20 cellular contexts compared by ENCODE assay signal in the genomic region with DNA sequence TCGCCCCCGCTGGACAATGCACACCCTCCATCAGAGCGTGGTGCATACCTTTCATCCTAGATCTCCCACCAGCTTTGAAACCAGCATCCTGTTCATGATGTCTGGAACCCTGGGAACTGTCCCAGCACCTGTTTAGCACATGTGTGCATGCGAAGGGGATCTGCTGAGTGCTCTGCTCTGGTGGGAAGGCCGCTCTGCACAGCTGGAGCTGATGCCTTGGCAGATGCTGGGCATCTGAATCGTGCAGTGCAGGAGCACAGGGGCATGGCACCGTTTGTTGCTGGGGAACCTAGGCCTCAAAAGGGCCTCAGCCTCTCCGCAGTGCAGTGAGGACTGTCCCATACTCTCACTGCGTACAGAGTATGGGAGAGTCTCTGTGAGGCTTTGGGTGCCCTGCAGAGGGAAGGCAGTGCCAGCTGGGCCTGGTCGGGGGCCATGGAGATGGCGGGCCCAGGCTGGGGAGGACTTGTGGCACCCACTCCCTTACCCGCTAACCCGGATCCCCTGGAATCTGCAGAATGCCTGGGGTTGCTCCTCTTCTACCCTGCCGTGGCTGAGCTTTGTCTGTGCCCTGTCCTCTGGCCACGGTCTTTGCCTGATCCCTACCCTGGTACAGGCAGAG.
DNase-seq lines count a peak whose midpoint lies in the region; ATAC-seq and TF ChIP-seq lines count a peak whose summit lies in the region.
"Had no signal": no experiment of that assay in that cellular context is flagged by ENCODE, and none has a peak within 500 bp of the region (broad histone marks: within the 10 kb centered on the region; RNA-seq: fewer than 3 reads in every experiment).

No MANE protein-coding gene starts in this region.

- H3K4me1 Mint-ChIP-seq in Caco-2 (ENCODE audit: low read depth, unreplicated experiment) = peaks cover 6% of the 10 kb centered on the region
- H3K4me1 Mint-ChIP-seq in glutamatergic neuron (ENCODE audit: low read depth, unreplicated experiment) = peaks cover 14% of the 10 kb centered on the region
- peaks cover 2% of the 10 kb centered on the region for H3K4me1 Mint-ChIP-seq in activated naive CD8-positive, alpha-beta T cell treated with anti-CD3 and anti-CD28 coated beads for 36 hours

- H3K27me3 Mint-ChIP-seq in Caco-2 (ENCODE audit: insufficient read depth, unreplicated experiment) = no peaks in the 10 kb centered on the region
- peaks cover 11% of the 10 kb centered on the region for H3K27me3 Mint-ChIP-seq in glutamatergic neuron (ENCODE audit: unreplicated experiment)
- H3K27me3 Mint-ChIP-seq in activated naive CD8-positive, alpha-beta T cell treated with anti-CD3 and anti-CD28 coated beads for 36 hours = peaks cover 4% of the 10 kb centered on the region

- no peaks in the 10 kb centered on the region for H3K79me2 ChIP-seq in SK-N-SH (ENCODE audit: insufficient read depth)

- H3K27ac Mint-ChIP-seq in Caco-2 (ENCODE audit: unreplicated experiment) = no peak overlapping the region
- no peak overlapping the region for H3K27ac Mint-ChIP-seq in glutamatergic neuron (ENCODE audit: unreplicated experiment)
- H3K27ac Mint-ChIP-seq in activated naive CD8-positive, alpha-beta T cell treated with anti-CD3 and anti-CD28 coated beads for 36 hours = no peak overlapping the region
- H3K27ac Mint-ChIP-seq: CD4-positive, alpha-beta T cell; H9; IgD-negative memory B cell had no signal

- TF ChIP-seq CTCF in Caco-2 (IDR thresholded peaks at IDR 0.05; ENCODE audit: insufficient read depth in 1 of 2, low read depth in 1 of 2, low read length in 1 of 2, severe bottlenecking in 1 of 2, unreplicated experiment in 1 of 2) (no peak), SK-N-SH (IDR thresholded peaks at IDR 0.05) (no peak), glutamatergic neuron (IDR thresholded peaks at IDR 0.05; ENCODE audit: partially characterized antibody, unreplicated experiment) (no peak), sigmoid colon (IDR thresholded peaks at IDR 0.05) (no peak), mucosa of descending colon (IDR thresholded peaks at IDR 0.05) (no peak)

- H3K9me2 ChIP-seq in SK-N-SH = no peaks in the 10 kb centered on the region

- H3K4me1 ChIP-seq in Caco-2 (peaks cover 19% of the 10 kb centered on the region), SK-N-SH (ENCODE audit: control insufficient read depth in 1 of 2, insufficient read depth in 2 of 2, low read depth in 1 of 2, low read length in 1 of 2) (peaks cover 10 to 35% of the 10 kb centered on the region in 2 experiments; a peak in 2 of 4 replicates), sigmoid colon (no peaks in the 10 kb centered on the region), mucosa of descending colon (ENCODE audit: low read depth) (peaks cover 5% of the 10 kb centered on the region)

- TF ChIP-seq EP300 in SK-N-SH (IDR thresholded peaks at IDR 0.05; ENCODE audit: borderline replicate concordance in 1 of 2, low read depth in 1 of 2, low read length in 1 of 2) (no peak), sigmoid colon (IDR thresholded peaks at IDR 0.05) (no peak)

- no peak for ATAC-seq in mucosa of descending colon

- H3K4me3 Mint-ChIP-seq in Caco-2 (ENCODE audit: unreplicated experiment) (peak overlapping the region; percentile 27), glutamatergic neuron (ENCODE audit: unreplicated experiment) (no peak overlapping the region)
- no peak overlapping the region for H3K4me3 Mint-ChIP-seq in activated naive CD8-positive, alpha-beta T cell treated with anti-CD3 and anti-CD28 coated beads for 36 hours
- H3K4me3 Mint-ChIP-seq: CD4-positive, alpha-beta T cell; H9; IgD-negative memory B cell had no signal

- WGBS in SK-N-SH (ENCODE audit: low lambda C conversion rate) = 88% methylated on average over 10 of the region's 15 CpGs
- 87 to 92% methylated on average over 15 of the region's 15 CpGs for WGBS in sigmoid colon, 2 donors

- H3K9me3 Mint-ChIP-seq in Caco-2 (ENCODE audit: unreplicated experiment) = no peaks in the 10 kb centered on the region
- peaks cover 3% of the 10 kb centered on the region for H3K9me3 Mint-ChIP-seq in glutamatergic neuron (ENCODE audit: unreplicated experiment)
- no peaks in the 10 kb centered on the region for H3K9me3 Mint-ChIP-seq in activated naive CD8-positive, alpha-beta T cell treated with anti-CD3 and anti-CD28 coated beads for 36 hours
- H3K9me3 Mint-ChIP-seq: CD4-positive, alpha-beta T cell had no signal

- no peaks in the 10 kb centered on the region for H3K27me3 ChIP-seq in Caco-2 (replicated peaks; ENCODE audit: control insufficient read depth, insufficient read depth, low read length)
- H3K27me3 ChIP-seq in SK-N-SH (ENCODE audit: insufficient read depth) = no peaks in the 10 kb centered on the region
- no peaks in the 10 kb centered on the region for H3K27me3 ChIP-seq in sigmoid colon

- H3K36me3 Mint-ChIP-seq in Caco-2 (ENCODE audit: insufficient read depth, unreplicated experiment) (peaks cover 5% of the 10 kb centered on the region), glutamatergic neuron (ENCODE audit: unreplicated experiment) (peaks cover 9% of the 10 kb centered on the region)
- H3K36me3 Mint-ChIP-seq in activated naive CD8-positive, alpha-beta T cell treated with anti-CD3 and anti-CD28 coated beads for 36 hours = no peaks in the 10 kb centered on the region
- H3K36me3 Mint-ChIP-seq: IgD-negative memory B cell had no signal

- POLR2A ChIA-PET in Caco-2 (lab: Charles Lee) (interaction anchor here (0.5 to 0.6 kb wide), 2 partner anchors 73 to 704 kb away, joined by 3 to 8 read pairs; a partner anchor contains a TSS), SK-N-SH (lab: Yijun Ruan, JAX) (no interaction called here)

- H3F3A ChIP-seq in SK-N-SH (replicated peaks; ENCODE audit: insufficient read depth) = no peaks in the 10 kb centered on the region

- BruUV-seq in Caco-2 (replicated peaks; lab: Mats Ljungman, UMichigan) = no TSS peak

- H3K4me3 ChIP-seq in Caco-2 (ENCODE audit: low read depth, low read length) (no peak overlapping the region), SK-N-SH (ENCODE audit: low read depth in 2 of 2, low read length in 1 of 2) (no peak overlapping the region), sigmoid colon (no peak overlapping the region), mucosa of descending colon (no peak overlapping the region)
- H3K4me3 ChIP-seq: GM23248 had no signal

- no peak for TF ChIP-seq POLR2A in sigmoid colon (IDR thresholded peaks at IDR 0.05)

- TF ChIP-seq RAD21 in SK-N-SH (IDR thresholded peaks at IDR 0.05; ENCODE audit: low read length) = no peak

- no peak overlapping the region for H3K27ac ChIP-seq in SK-N-SH (ENCODE audit: low read depth in 2 of 2, low read length in 1 of 2)
- H3K27ac ChIP-seq in sigmoid colon = no peak overlapping the region
- H3K27ac ChIP-seq: GM23248, RWPE1 had no signal

- intact Hi-C loops in Caco-2 (cut with micrococcal nuclease; ENCODE audit: unreplicated experiment) (no loop called here), sigmoid colon (cut with DNase I) (no loop called here), mucosa of descending colon (cut with DNase I, micrococcal nuclease) (no loop called here)

- H3K36me3 ChIP-seq in Caco-2 (ENCODE audit: control insufficient read depth, insufficient read depth, low read length) (peaks cover 2% of the 10 kb centered on the region; the same call in 1 of the 2 replicates), SK-N-SH (replicated peaks in 1 of 2; ENCODE audit: control insufficient read depth in 1 of 2, insufficient read depth in 2 of 2, low read length in 1 of 2) (peaks cover 0 to 3% of the 10 kb centered on the region in 2 experiments), sigmoid colon (no peaks in the 10 kb centered on the region), mucosa of descending colon (ENCODE audit: low read depth) (no peaks in the 10 kb centered on the region)

- no peak for DNase-seq in Caco-2
- peak; percentile 65 for DNase-seq in SK-N-SH
- peak; percentile 8 for DNase-seq in glutamatergic neuron
- peak; percentile 47 for DNase-seq in sigmoid colon
- DNase-seq in mucosa of descending colon = no peak
- DNase-seq in activated naive CD8-positive, alpha-beta T cell treated with anti-CD3 and anti-CD28 coated beads for 36 hours = no peak
- no peak for DNase-seq in NCI-H1694 treated with DMSO at 0.1 percent for 48 hours (lab: John Stamatoyannopoulos, UW)
- DNase-seq: CD4-positive, alpha-beta T cell; COR-L47; DMS153; GM23248; H9; NCI-H187 treated with DMSO at 0.1 percent for 48 hours; NCI-H226; NCI-H524; NCI-H774; NK-92 treated with Interleukin-12 subunit alpha and Interleukin-12 subunit beta, amount 100 ng/mL, for 24 hours; SIG-M5 had no signal

- H4K20me1 ChIP-seq in SK-N-SH (ENCODE audit: insufficient read depth) = no peaks in the 10 kb centered on the region

- H3K4me2 ChIP-seq in SK-N-SH = no peak overlapping the region

- CTCF ChIA-PET in Caco-2 (lab: Charles Lee) (no interaction called here), SK-N-SH (lab: Yijun Ruan, JAX) (interaction anchor here (1.1 to 4.8 kb wide), 2 partner anchors 21 to 266 kb away, joined by 6 to 33 read pairs; no protein-coding TSS in a partner anchor)

- H3K9ac ChIP-seq in SK-N-SH = no peak overlapping the region
- H3K9ac ChIP-seq: GM23248 had no signal

- H3K9me3 ChIP-seq in Caco-2 (no peaks in the 10 kb centered on the region), SK-N-SH (no peaks in the 10 kb centered on the region), sigmoid colon (no peaks in the 10 kb centered on the region), mucosa of descending colon (no peaks in the 10 kb centered on the region)

- H2AFZ ChIP-seq in SK-N-SH (ENCODE audit: low read depth) = no peak overlapping the region
- H2AFZ ChIP-seq: GM23248 had no signal

TF ChIP-seq in SK-N-SH, 30 proteins besides CTCF, POLR2A, EP300 and RAD21:
- TF ChIP-seq FOXJ3 (CRISPR knock-in tag; IDR thresholded peaks at IDR 0.05) (0 out of 2 replicates have a peak, but pooled peaks have one; percentile 52), CHD2 (IDR thresholded peaks at IDR 0.05; ENCODE audit: low read length, partially characterized antibody) (peak; percentile 35), GABPA (IDR thresholded peaks at IDR 0.05; ENCODE audit: low read depth) (no peak), RCOR1 (IDR thresholded peaks at IDR 0.05; ENCODE audit: low read length) (0 out of 2 replicates have a peak, but pooled peaks have one; percentile 17)

Comparison
In these comparisons a context has a peak if more than half of its experiments do, and no peak if none do; other contexts are left out.
1. DNase-seq: peak in SK-N-SH (single experiment), glutamatergic neuron (single experiment) and sigmoid colon (single experiment); none in Caco-2 (0 of 2), mucosa of descending colon (0 of 3), activated naive CD8-positive, alpha-beta T cell treated with anti-CD3 and anti-CD28 coated beads for 36 hours (single experiment) and NCI-H1694 treated with DMSO at 0.1 percent for 48 hours (single experiment).